ENCODE assay signal across 1 cellular context in genomic region chr10:113897693-113898618, GRCh38.
TF ChIP-seq lines count a peak whose summit lies in the region.

No MANE protein-coding gene starts in this region.

TF ChIP-seq in K562, 482 proteins besides CTCF, POLR2A, EP300 and RAD21 (continued from another document):
- TF ChIP-seq CEBPZ (IDR thresholded peaks at IDR 0.05; ENCODE audit: borderline replicate concordance, low read depth, low read length) = no peak
